8 cellular contexts compared by ENCODE assay signal in genomic region chr2:218959141-218959731, GRCh38. TPM values are rescaled to one million over a fixed set of nuclear protein-coding genes. Genes with fewer than 3 reads are reported as not detected.
DNase-seq lines count a peak whose midpoint lies in the region; ATAC-seq and TF ChIP-seq lines count a peak whose summit lies in the region.

TSS of gene CDK5R2 (plus strand) at chr2:218959666. CDS start at chr2:218959821, 155 bp downstream.

- H3K79me2 ChIP-seq in OCI-LY1 (ENCODE audit: insufficient read depth, low read length): no peaks in the 10 kb centered on the region
- H3K79me2 ChIP-seq in neural progenitor cell (ENCODE audit: low read depth): no peaks in the 10 kb centered on the region

- peak within 1 kb of the TSS; percentile 65; the same call in 1 of the 2 replicates for H3K9ac ChIP-seq in HUES64 (ENCODE audit: low read depth, low read length)
- peak within 1 kb of the TSS; percentile 41; the same call in 1 of the 2 replicates for H3K9ac ChIP-seq in OCI-LY1 (ENCODE audit: low read length)
- H3K9ac ChIP-seq in neural progenitor cell: no peak within 1 kb of the TSS

- H3F3A ChIP-seq in OCI-LY1 (ENCODE audit: insufficient read depth, low read length) (no peaks in the 10 kb centered on the region), neural progenitor cell (ENCODE audit: low read depth) (peaks cover 12% of the 10 kb centered on the region)

- H3K27ac ChIP-seq in HUES64 (ENCODE audit: low read depth, low read length) (no peak within 1 kb of the TSS), OCI-LY1 (ENCODE audit: low read depth, low read length, poor library complexity, severe bottlenecking) (no peak within 1 kb of the TSS), neural progenitor cell (no peak within 1 kb of the TSS), suprapubic skin (no peak within 1 kb of the TSS)

- H3K4me3 Mint-ChIP-seq in neural progenitor cell: peak within 1 kb of the TSS; percentile 88

- peak; percentile 96 for ATAC-seq in GM21528 (IDR thresholded peaks at IDR 0.05; ENCODE audit: low FRiP score, unreplicated experiment)

- H2AFZ ChIP-seq in OCI-LY1 (ENCODE audit: low read length) (no peak within 1 kb of the TSS), neural progenitor cell (replicated peaks) (peak within 1 kb of the TSS; percentile 96)

- H3K9me3 Mint-ChIP-seq in neural progenitor cell: no peaks in the 10 kb centered on the region

- DNase-seq in DMS153 treated with DMSO at 0.1 percent for 48 hours (lab: John Stamatoyannopoulos, UW; ENCODE audit: unreplicated experiment) (peak; percentile 79), fibroblast of villous mesenchyme (ENCODE audit: low read depth) (peak; percentile 82), neural progenitor cell (ENCODE audit: low spot score) (peak; percentile 97), suprapubic skin (ENCODE audit: low spot score in 2 of 2) (no peak)
- peak; percentile 42 for DNase-seq in activated T-helper 9 cell treated with anti-CD3 and anti-CD28 coated beads, Interleukin-2, amount 50 U/mL, for 16 hours (ENCODE audit: low read depth)

- H3K9me3 ChIP-seq in HUES64 (ENCODE audit: insufficient read depth, low read depth, low read length): no peaks in the 10 kb centered on the region
- no peaks in the 10 kb centered on the region for H3K9me3 ChIP-seq in OCI-LY1 (ENCODE audit: low read length)
- no peaks in the 10 kb centered on the region for H3K9me3 ChIP-seq in neural progenitor cell (ENCODE audit: low read depth)
- H3K9me3 ChIP-seq in suprapubic skin: no peaks in the 10 kb centered on the region

- H3K36me3 ChIP-seq in HUES64 (ENCODE audit: insufficient read depth, low read length) (no peaks in the 10 kb centered on the region), OCI-LY1 (ENCODE audit: insufficient read depth, low read length) (no peaks in the 10 kb centered on the region), neural progenitor cell (no peaks in the 10 kb centered on the region), suprapubic skin (no peaks in the 10 kb centered on the region)

- H3K4me2 ChIP-seq in OCI-LY1 (ENCODE audit: low read length): peak within 1 kb of the TSS; percentile 56
- peak within 1 kb of the TSS; percentile 92 for H3K4me2 ChIP-seq in neural progenitor cell

- H3K27me3 Mint-ChIP-seq in neural progenitor cell (ENCODE audit: insufficient read depth, low read depth): peaks cover 52% of the 10 kb centered on the region

- no peak for TF ChIP-seq EP300 in suprapubic skin (IDR thresholded peaks at IDR 0.05)

- H3K4me1 Mint-ChIP-seq in neural progenitor cell: peaks cover 38% of the 10 kb centered on the region

- H3K27me3 ChIP-seq in HUES64 (ENCODE audit: insufficient read depth, low read length) (peaks cover 83% of the 10 kb centered on the region), OCI-LY1 (ENCODE audit: insufficient read depth, low read length) (no peaks in the 10 kb centered on the region), neural progenitor cell (peaks cover 84% of the 10 kb centered on the region), suprapubic skin (peaks cover 96% of the 10 kb centered on the region)

- peaks cover 2% of the 10 kb centered on the region for H3K36me3 Mint-ChIP-seq in neural progenitor cell

- TF ChIP-seq CTCF in OCI-LY1 (IDR thresholded peaks at IDR 0.05; ENCODE audit: low read length) (no peak), fibroblast of villous mesenchyme (IDR thresholded peaks at IDR 0.05; ENCODE audit: insufficient read depth, low read depth, low read length) (no peak), neural progenitor cell (IDR thresholded peaks at IDR 0.05) (no peak), suprapubic skin (IDR thresholded peaks at IDR 0.05) (no peak)

- peaks cover 15% of the 10 kb centered on the region for H3K4me1 ChIP-seq in HUES64 (ENCODE audit: insufficient read depth, low read length)
- peaks cover 3% of the 10 kb centered on the region for H3K4me1 ChIP-seq in OCI-LY1 (ENCODE audit: insufficient read depth, low read length, severe bottlenecking)
- H3K4me1 ChIP-seq in neural progenitor cell: peaks cover 22% of the 10 kb centered on the region
- peaks cover 27% of the 10 kb centered on the region for H3K4me1 ChIP-seq in suprapubic skin

- H3K4me3 ChIP-seq in HUES64 (ENCODE audit: low read length): peak within 1 kb of the TSS; percentile 85
- H3K4me3 ChIP-seq in OCI-LY1 (ENCODE audit: low read depth, low read length, poor library complexity, severe bottlenecking): peak within 1 kb of the TSS; percentile 53
- peak within 1 kb of the TSS; percentile 40 for H3K4me3 ChIP-seq in fibroblast of villous mesenchyme (ENCODE audit: low read depth, low read length)
- H3K4me3 ChIP-seq in neural progenitor cell: peak within 1 kb of the TSS; percentile 64
- peak within 1 kb of the TSS; percentile 37 for H3K4me3 ChIP-seq in suprapubic skin

- H4K20me1 ChIP-seq in OCI-LY1 (ENCODE audit: insufficient read depth, low read length): no peaks in the 10 kb centered on the region
- H4K20me1 ChIP-seq in neural progenitor cell (ENCODE audit: low read depth): peaks cover 26% of the 10 kb centered on the region

- 1% methylated on average over 35 of the region's 37 CpGs for WGBS in HUES64
- under 1% methylated on average over 29 of the region's 37 CpGs for WGBS in suprapubic skin

- no peak within 1 kb of the TSS for H3K27ac Mint-ChIP-seq in neural progenitor cell

- H3K9me2 ChIP-seq in OCI-LY1 (ENCODE audit: low read depth, low read length): no peaks in the 10 kb centered on the region

- no peak for TF ChIP-seq POLR2A in suprapubic skin (IDR thresholded peaks at IDR 0.05)

RNA-seq across cellular contexts. Expression of gene CDK5R2, which starts in this region (rescaled TPM):
- 0.35 TPM for polyA plus RNA-seq in HUES64 (2013, experiment 1 of 2)
- 0.38 TPM for polyA plus RNA-seq in HUES64 (2013, experiment 2 of 2)
- total RNA-seq in fibroblast of villous mesenchyme (not detected in 2 replicates), neural progenitor cell (ENCODE audit: low replicate concordance) (0.09 TPM in 1 of 2 replicates, not detected in the other), suprapubic skin (not detected)

Comparison
In these comparisons a context has a peak if more than half of its experiments do, and no peak if none do; other contexts are left out.
1. Peak in DNase-seq and H3K4me3 ChIP-seq in fibroblast of villous mesenchyme; RNA of the gene not detected or under 1 TPM.
2. Peak in DNase-seq, H3K4me3 ChIP-seq and H3K4me2 ChIP-seq in neural progenitor cell; RNA of the gene not detected or under 1 TPM.
3. DNase-seq: peak in DMS153 treated with DMSO at 0.1 percent for 48 hours (single experiment) and activated T-helper 9 cell treated with anti-CD3 and anti-CD28 coated beads, Interleukin-2, amount 50 U/mL, for 16 hours (single experiment); none in suprapubic skin (0 of 2).
4. Peak in every context shown above with its lines, with median percentiles within 50 percentile points of each other: H3K4me3 ChIP-seq.